9 cellular contexts compared by ENCODE assay signal in the genomic region with DNA sequence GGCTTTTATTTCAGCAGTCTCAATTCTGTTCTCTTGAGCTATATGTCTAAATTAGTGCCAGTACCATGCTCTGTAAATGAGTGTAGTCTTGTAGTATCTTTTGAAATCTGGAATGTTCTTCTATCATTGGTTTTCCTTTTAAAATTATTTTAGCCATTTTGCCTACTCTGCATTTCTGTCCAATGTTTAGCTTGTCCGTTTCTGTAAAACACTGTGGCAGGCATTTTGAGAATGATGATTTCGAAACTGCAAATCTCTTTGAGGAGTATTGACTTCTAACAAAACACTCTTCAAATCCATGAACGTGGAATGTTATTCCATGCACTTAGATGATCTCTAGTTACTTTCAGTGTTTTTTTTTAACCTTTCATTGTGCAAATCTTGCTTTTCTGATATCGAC. TPM values are rescaled to one million over a fixed set of nuclear protein-coding genes. Genes with fewer than 3 reads are reported as not detected.
"Had no signal": no experiment of that assay in that cellular context is flagged by ENCODE, and none has a peak within 500 bp of the region (broad histone marks: within the 10 kb centered on the region; RNA-seq: fewer than 3 reads in every experiment).

No MANE protein-coding gene starts in this region.

- H2AFZ ChIP-seq: GM23338 had no signal

- H3K4me2 ChIP-seq: GM23338 had no signal

- DNase-seq: H9, HCEC 1CT, KG1 had no signal

- FAIRE-seq: H1, H54, HTR-8/SVneo, K562 had no signal

- H3K4me3 ChIP-seq: GM23338, K562 had no signal

- ATAC-seq: GM23338, K562 had no signal

RNA-seq across cellular contexts. Expression of a gene that starts 28.3 kb away (rescaled TPM):
- total RNA-seq: GM23338, H1, H9, HT-29, K562 had no signal
- polyA plus RNA-seq: GM23338, H1 had no signal
